8 cellular contexts compared by ENCODE assay signal in genomic region chr6:146028250-146028789, GRCh38. TPM values are rescaled to one million over a fixed set of nuclear protein-coding genes. Genes with fewer than 3 reads are reported as not detected.
DNase-seq lines count a peak whose midpoint lies in the region; ATAC-seq and TF ChIP-seq lines count a peak whose summit lies in the region.

No MANE protein-coding gene starts in this region.

- no peaks in the 10 kb centered on the region for H3K9me3 ChIP-seq in mucosa of descending colon
- H3K9me3 ChIP-seq in tibial artery: no peaks in the 10 kb centered on the region

- H3K27me3 ChIP-seq in tibial artery: peaks cover 0 to 35% of the 10 kb centered on the region in 2 donors

- no peak for TF ChIP-seq CTCF in mucosa of descending colon (IDR thresholded peaks at IDR 0.05)
- no peak for TF ChIP-seq CTCF in tibial artery (IDR thresholded peaks at IDR 0.05)

- peak; percentile 66 for DNase-seq in activated effector memory CD4-positive, alpha-beta T cell treated with anti-CD3 and anti-CD28 coated beads, Interleukin-2, amount 50 U/mL, for 16 hours
- no peak for DNase-seq in activated effector memory CD4-positive, alpha-beta T cell treated with Interleukin-2 at 50 U/mL for 16 hours
- peak; percentile 1 to 5 for DNase-seq in activated CD4-positive, alpha-beta T cell treated with anti-CD3 and anti-CD28 coated beads for 4 hours
- DNase-seq in epithelial cell of prostate (ENCODE audit: low read depth, low spot score) (peak; percentile 0), mucosa of descending colon (peak in 2 of 3 donors; percentile 74 to 77), tibial artery (peak; percentile 32 to 67), SKM-1 treated with dmso at 0.1 percent for 144 hours (lab: John Stamatoyannopoulos, UW; ENCODE audit: unreplicated experiment) (no peak)

- H3K4me1 ChIP-seq in mucosa of descending colon (ENCODE audit: low read depth) (no peaks in the 10 kb centered on the region), tibial artery (peaks cover 0 to 6% (median 0%) of the 10 kb centered on the region in 4 donors)

- ATAC-seq in HG03521 (IDR thresholded peaks at IDR 0.05; ENCODE audit: unreplicated experiment): peak; percentile 75
- ATAC-seq in mucosa of descending colon: peak; percentile 75

- H3K36me3 ChIP-seq in mucosa of descending colon (ENCODE audit: low read depth) (no peaks in the 10 kb centered on the region), tibial artery (no peaks in the 10 kb centered on the region)

- H3K4me3 ChIP-seq in mucosa of descending colon (no peak overlapping the region), tibial artery (no peak overlapping the region)

- H3K27ac ChIP-seq in epithelial cell of prostate (no peak overlapping the region), tibial artery (no peak overlapping the region)

- intact Hi-C loops in mucosa of descending colon (cut with DNase I, micrococcal nuclease): no loop called here
- intact Hi-C loops in tibial artery (cut with DNase I; ENCODE audit: low total_unique reads): no loop called here

RNA-seq across cellular contexts. Expression of gene GRM1, which starts 0.5 kb away (rescaled TPM):
- under 1 TPM in 1 of 3 donors, not detected in 2; 0.13 TPM for total RNA-seq in mucosa of descending colon

Comparison
In these comparisons a context has a peak if more than half of its experiments do, and no peak if none do; other contexts are left out.
1. DNase-seq: peak in activated effector memory CD4-positive, alpha-beta T cell treated with anti-CD3 and anti-CD28 coated beads, Interleukin-2, amount 50 U/mL, for 16 hours (single experiment), activated CD4-positive, alpha-beta T cell treated with anti-CD3 and anti-CD28 coated beads for 4 hours (2 of 2), epithelial cell of prostate (single experiment), mucosa of descending colon (2 of 3) and tibial artery (2 of 2); none in activated effector memory CD4-positive, alpha-beta T cell treated with Interleukin-2 at 50 U/mL for 16 hours (single experiment) and SKM-1 treated with dmso at 0.1 percent for 144 hours (single experiment).